ENCODE assay signal across 15 cellular contexts in the genomic region with DNA sequence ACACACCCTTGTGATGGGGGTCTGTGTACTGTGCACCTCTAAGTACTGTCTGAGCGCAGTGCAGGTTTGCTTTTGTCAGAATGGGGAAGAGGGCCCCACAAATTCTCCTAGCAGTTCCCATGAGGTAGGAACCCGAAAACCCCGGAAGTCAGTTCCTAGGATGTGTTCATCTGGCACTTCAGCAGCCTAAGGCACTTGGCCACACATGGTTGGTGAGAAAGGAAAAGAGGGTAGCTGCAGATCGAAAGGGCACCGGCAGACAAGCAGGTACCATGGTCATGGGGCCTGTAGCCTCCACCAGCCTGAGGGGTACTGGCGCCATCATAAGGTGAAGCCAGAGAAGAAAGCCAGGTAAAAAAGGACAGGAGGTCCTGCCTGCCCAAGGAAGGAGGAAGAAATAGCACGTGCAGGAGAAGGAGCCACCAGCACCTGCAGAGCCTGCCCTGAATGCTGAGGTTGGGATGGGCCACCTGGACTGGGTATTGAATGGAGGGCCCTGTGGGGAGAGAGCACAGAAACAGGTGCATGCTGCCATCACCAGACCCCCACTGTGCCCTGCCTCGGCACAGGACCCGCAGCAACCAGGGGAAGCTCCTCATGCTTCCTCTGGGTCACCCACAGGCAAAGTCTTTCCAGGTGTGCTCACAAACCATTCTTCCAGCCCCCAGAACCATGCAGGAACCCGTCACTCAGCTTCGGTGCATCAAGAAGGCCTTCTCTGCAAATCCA. TPM values are rescaled to one million over a fixed set of nuclear protein-coding genes. Genes with fewer than 3 reads are reported as not detected.
DNase-seq lines count a peak whose midpoint lies in the region; ATAC-seq and TF ChIP-seq lines count a peak whose summit lies in the region.
"Had no signal": no experiment of that assay in that cellular context is flagged by ENCODE, and none has a peak within 500 bp of the region (broad histone marks: within the 10 kb centered on the region; RNA-seq: fewer than 3 reads in every experiment).

No MANE protein-coding gene starts in this region.

- no peak overlapping the region for H3K27ac ChIP-seq in substantia nigra (ENCODE audit: low read depth, low read length, poor library complexity, severe bottlenecking)

- H3K4me1 Mint-ChIP-seq in T-helper 1 cell treated with Interleukin-12 subunit alpha and Interleukin-12 subunit beta and Interleukin-4 antibody, amounts not matched to agents 30 μg/mL and 1 μg/mL, for 36 hours (ENCODE audit: low read depth), result peaks cover 30% of the 10 kb centered on the region
- H3K4me1 Mint-ChIP-seq in Calu3 (ENCODE audit: low read depth, unreplicated experiment) (peaks cover 38% of the 10 kb centered on the region), progenitor cell of endocrine pancreas (ENCODE audit: low read depth) (peaks cover 13% of the 10 kb centered on the region)

- no peak for ATAC-seq in activated naive CD4-positive, alpha-beta T cell treated with anti-CD3 and anti-CD28 coated beads, Interleukin-2, amount 50 U/mL, for 72 hours
- no peak for ATAC-seq in SK-N-SH treated with all-trans-retinoic acid at 6 μM for 48 hours

- CTCF ChIA-PET in Calu3 (lab: Charles Lee), result interaction anchor here (1.0 to 2.3 kb wide), 7 partner anchors 8 to 147 kb away, joined by 3 to 45 read pairs (median 6); a partner anchor contains a TSS

- TF ChIP-seq CTCF in Calu3 (IDR thresholded peaks at IDR 0.05; ENCODE audit: unreplicated experiment), result no peak
- no peak for TF ChIP-seq CTCF in progenitor cell of endocrine pancreas (IDR thresholded peaks at IDR 0.05; ENCODE audit: unreplicated experiment)

- no peaks in the 10 kb centered on the region for H3K9me3 Mint-ChIP-seq in T-helper 1 cell treated with Interleukin-12 subunit alpha and Interleukin-12 subunit beta and Interleukin-4 antibody, amounts not matched to agents 30 μg/mL and 1 μg/mL, for 36 hours
- no peaks in the 10 kb centered on the region for H3K9me3 Mint-ChIP-seq in Calu3 (ENCODE audit: low read depth, unreplicated experiment)
- no peaks in the 10 kb centered on the region for H3K9me3 Mint-ChIP-seq in activated naive CD4-positive, alpha-beta T cell treated with anti-CD3 and anti-CD28 coated beads, Interleukin-2, amount 50 U/mL, for 72 hours
- H3K9me3 Mint-ChIP-seq in progenitor cell of endocrine pancreas (ENCODE audit: low read depth), result no peaks in the 10 kb centered on the region
- H3K9me3 Mint-ChIP-seq: immature natural killer cell had no signal

- peaks cover 46% of the 10 kb centered on the region for H3K36me3 Mint-ChIP-seq in T-helper 1 cell treated with Interleukin-12 subunit alpha and Interleukin-12 subunit beta and Interleukin-4 antibody, amounts not matched to agents 30 μg/mL and 1 μg/mL, for 36 hours (ENCODE audit: low read depth)
- H3K36me3 Mint-ChIP-seq in Calu3 (ENCODE audit: insufficient read depth, unreplicated experiment) (peaks cover 58% of the 10 kb centered on the region), progenitor cell of endocrine pancreas (ENCODE audit: insufficient read depth) (peaks cover 9% of the 10 kb centered on the region)
- H3K36me3 Mint-ChIP-seq in activated naive CD4-positive, alpha-beta T cell treated with anti-CD3 and anti-CD28 coated beads, Interleukin-2, amount 50 U/mL, for 72 hours, result peaks cover 2 to 27% of the 10 kb centered on the region in 2 donors

- peak overlapping the region; percentile 14 for H3K27ac Mint-ChIP-seq in T-helper 1 cell treated with Interleukin-12 subunit alpha and Interleukin-12 subunit beta and Interleukin-4 antibody, amounts not matched to agents 30 μg/mL and 1 μg/mL, for 36 hours
- peak overlapping the region; percentile 39 for H3K27ac Mint-ChIP-seq in Calu3 (ENCODE audit: unreplicated experiment)
- peak overlapping the region; percentile 77 to 78 for H3K27ac Mint-ChIP-seq in activated naive CD4-positive, alpha-beta T cell treated with anti-CD3 and anti-CD28 coated beads, Interleukin-2, amount 50 U/mL, for 72 hours
- H3K27ac Mint-ChIP-seq in progenitor cell of endocrine pancreas, result peak overlapping the region; percentile 92

- DNase-seq in T-helper 1 cell, result no peak
- no peak for DNase-seq in Calu3
- DNase-seq in activated naive CD4-positive, alpha-beta T cell treated with anti-CD3 and anti-CD28 coated beads, Interleukin-2, amount 50 U/mL, for 72 hours (ENCODE audit: low spot score in 2 of 2), result no peak
- DNase-seq in progenitor cell of endocrine pancreas (ENCODE audit: low spot score, unreplicated experiment), result no peak
- DNase-seq in NCI-H774 (lab: John Stamatoyannopoulos, UW), result no peak
- DNase-seq in substantia nigra (lab: John Stamatoyannopoulos, UW), result no peak
- DNase-seq: GF-D8, immature natural killer cell, Kasumi-1, NCI-H1417 treated with DMSO at 0.1 percent for 48 hours, nucleus accumbens had no signal

- intact Hi-C loops in Calu3 (cut with micrococcal nuclease; ENCODE audit: unreplicated experiment), result no loop called here

- no peaks in the 10 kb centered on the region for H3K27me3 Mint-ChIP-seq in T-helper 1 cell treated with Interleukin-12 subunit alpha and Interleukin-12 subunit beta and Interleukin-4 antibody, amounts not matched to agents 30 μg/mL and 1 μg/mL, for 36 hours (ENCODE audit: low read depth)
- no peaks in the 10 kb centered on the region for H3K27me3 Mint-ChIP-seq in Calu3 (ENCODE audit: unreplicated experiment)
- H3K27me3 Mint-ChIP-seq in progenitor cell of endocrine pancreas, result no peaks in the 10 kb centered on the region

- BruUV-seq in Calu3 (replicated peaks; lab: Mats Ljungman, UMichigan), result no TSS peak

- no peak overlapping the region for H3K4me3 Mint-ChIP-seq in T-helper 1 cell treated with Interleukin-12 subunit alpha and Interleukin-12 subunit beta and Interleukin-4 antibody, amounts not matched to agents 30 μg/mL and 1 μg/mL, for 36 hours
- H3K4me3 Mint-ChIP-seq in Calu3 (ENCODE audit: low read depth, unreplicated experiment) (no peak overlapping the region), progenitor cell of endocrine pancreas (ENCODE audit: low read depth) (no peak overlapping the region)
- H3K4me3 Mint-ChIP-seq: immature natural killer cell had no signal

TF ChIP-seq in SK-N-SH treated with all-trans-retinoic acid at 6 μM for 48 hours, 23 proteins besides CTCF, POLR2A, EP300 and RAD21:
- TF ChIP-seq, protein P1, sequence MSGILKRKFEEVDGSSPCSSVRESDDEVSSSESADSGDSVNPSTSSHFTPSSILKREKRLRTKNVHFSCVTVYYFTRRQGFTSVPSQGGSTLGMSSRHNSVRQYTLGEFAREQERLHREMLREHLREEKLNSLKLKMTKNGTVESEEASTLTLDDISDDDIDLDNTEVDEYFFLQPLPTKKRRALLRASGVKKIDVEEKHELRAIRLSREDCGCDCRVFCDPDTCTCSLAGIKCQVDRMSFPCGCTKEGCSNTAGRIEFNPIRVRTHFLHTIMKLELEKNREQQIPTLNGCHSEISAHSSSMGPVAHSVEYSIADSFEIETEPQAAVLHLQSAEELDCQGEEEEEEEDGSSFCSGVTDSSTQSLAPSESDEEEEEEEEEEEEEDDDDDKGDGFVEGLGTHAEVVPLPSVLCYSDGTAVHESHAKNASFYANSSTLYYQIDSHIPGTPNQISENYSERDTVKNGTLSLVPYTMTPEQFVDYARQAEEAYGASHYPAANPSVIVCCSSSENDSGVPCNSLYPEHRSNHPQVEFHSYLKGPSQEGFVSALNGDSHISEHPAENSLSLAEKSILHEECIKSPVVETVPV (CRISPR knock-in tag; IDR thresholded peaks at IDR 0.05), result no peak
- TF ChIP-seq ESRRG (CRISPR knock-in tag; IDR thresholded peaks at IDR 0.05), result no peak
- no peak for TF ChIP-seq ZFP30 (CRISPR knock-in tag; IDR thresholded peaks at IDR 0.05)
- TF ChIP-seq TCF4 (CRISPR knock-in tag; IDR thresholded peaks at IDR 0.05; ENCODE audit: borderline replicate concordance), result no peak
- TF ChIP-seq ISL1 (CRISPR knock-in tag; IDR thresholded peaks at IDR 0.05), result no peak
- no peak for TF ChIP-seq PPARA (CRISPR knock-in tag; IDR thresholded peaks at IDR 0.05; ENCODE audit: borderline replicate concordance)
- TF ChIP-seq, protein P2, sequence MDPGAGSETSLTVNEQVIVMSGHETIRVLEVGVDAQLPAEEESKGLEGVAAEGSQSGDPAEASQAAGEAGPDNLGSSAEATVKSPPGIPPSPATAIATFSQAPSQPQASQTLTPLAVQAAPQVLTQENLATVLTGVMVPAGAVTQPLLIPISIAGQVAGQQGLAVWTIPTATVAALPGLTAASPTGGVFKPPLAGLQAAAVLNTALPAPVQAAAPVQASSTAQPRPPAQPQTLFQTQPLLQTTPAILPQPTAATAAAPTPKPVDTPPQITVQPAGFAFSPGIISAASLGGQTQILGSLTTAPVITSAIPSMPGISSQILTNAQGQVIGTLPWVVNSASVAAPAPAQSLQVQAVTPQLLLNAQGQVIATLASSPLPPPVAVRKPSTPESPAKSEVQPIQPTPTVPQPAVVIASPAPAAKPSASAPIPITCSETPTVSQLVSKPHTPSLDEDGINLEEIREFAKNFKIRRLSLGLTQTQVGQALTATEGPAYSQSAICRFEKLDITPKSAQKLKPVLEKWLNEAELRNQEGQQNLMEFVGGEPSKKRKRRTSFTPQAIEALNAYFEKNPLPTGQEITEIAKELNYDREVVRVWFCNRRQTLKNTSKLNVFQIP (CRISPR knock-in tag; IDR thresholded peaks at IDR 0.05; ENCODE audit: borderline replicate concordance, low read depth), result no peak
- no peak for TF ChIP-seq GLIS3 (CRISPR knock-in tag; IDR thresholded peaks at IDR 0.05)
- no peak for TF ChIP-seq ZC3H10 (CRISPR knock-in tag; IDR thresholded peaks at IDR 0.05)

RNA-seq across cellular contexts. Expression of a gene that starts 8.1 kb away (rescaled TPM):
- 12.0 and 14.2 TPM in 2 replicates for total RNA-seq in Calu3 (2022)
- 1 to 10 TPM; 6.3 to 7.5 TPM for total RNA-seq in activated naive CD4-positive, alpha-beta T cell treated with anti-CD3 and anti-CD28 coated beads, Interleukin-2, amount 50 U/mL, for 72 hours
- 7.2 and 9.3 TPM in 2 replicates for total RNA-seq in progenitor cell of endocrine pancreas

RNA-seq across cellular contexts. Expression of a gene that starts 29.3 kb away (rescaled TPM):
- total RNA-seq in Calu3 (2022), result 24.5 and 24.8 TPM in 2 replicates
- 10 to 100 TPM; 27.2 to 36.9 TPM for total RNA-seq in activated naive CD4-positive, alpha-beta T cell treated with anti-CD3 and anti-CD28 coated beads, Interleukin-2, amount 50 U/mL, for 72 hours
- total RNA-seq in progenitor cell of endocrine pancreas, result 10.6 and 13.4 TPM in 2 replicates

RNA-seq across cellular contexts. Expression of a gene that starts 30.8 kb away (rescaled TPM):
- total RNA-seq in Calu3 (2022) (not detected in 2 replicates), progenitor cell of endocrine pancreas (not detected in 2 replicates)
- total RNA-seq in activated naive CD4-positive, alpha-beta T cell treated with anti-CD3 and anti-CD28 coated beads, Interleukin-2, amount 50 U/mL, for 72 hours, result 10 to 100 TPM; 16.1 to 40.4 TPM
- total RNA-seq: A172 had no signal

RNA-seq across cellular contexts. Expression of a gene that starts 50.9 kb away (rescaled TPM):
- total RNA-seq in Calu3 (2022), result 202 and 260 TPM in 2 replicates
- total RNA-seq in activated naive CD4-positive, alpha-beta T cell treated with anti-CD3 and anti-CD28 coated beads, Interleukin-2, amount 50 U/mL, for 72 hours, result 100 to 1,000 TPM in 1 of 2 donors, 10 to 100 TPM in 1; 68.9 to 522 TPM
- total RNA-seq in progenitor cell of endocrine pancreas, result 2.3 and 3.6 TPM in 2 replicates
- total RNA-seq: temporal lobe had no signal

RNA-seq across cellular contexts. Expression of a gene that starts 59.3 kb away (rescaled TPM):
- 181 and 197 TPM in 2 replicates for total RNA-seq in Calu3 (2022)
- 100 to 1,000 TPM; 229 to 281 TPM for total RNA-seq in activated naive CD4-positive, alpha-beta T cell treated with anti-CD3 and anti-CD28 coated beads, Interleukin-2, amount 50 U/mL, for 72 hours
- 155 and 165 TPM in 2 replicates for total RNA-seq in progenitor cell of endocrine pancreas

Comparison
In these comparisons a context has a peak if more than half of its experiments do, and no peak if none do; other contexts are left out.
1. H3K27ac Mint-ChIP-seq: peak in every context shown above with its lines; median percentile 92 in progenitor cell of endocrine pancreas; 78 in activated naive CD4-positive, alpha-beta T cell treated with anti-CD3 and anti-CD28 coated beads, Interleukin-2, amount 50 U/mL, for 72 hours; 39 in Calu3; 14 in T-helper 1 cell treated with Interleukin-12 subunit alpha and Interleukin-12 subunit beta and Interleukin-4 antibody, amounts not matched to agents 30 μg/mL and 1 μg/mL, for 36 hours.
2. RNA of a gene that starts 30.8 kb away (total RNA-seq): 16.1 to 40.4 TPM in activated naive CD4-positive, alpha-beta T cell treated with anti-CD3 and anti-CD28 coated beads, Interleukin-2, amount 50 U/mL, for 72 hours; not detected in Calu3 and not detected in progenitor cell of endocrine pancreas; every median in the first group is over 10 times any median in the second.